In genomic region chr14:84095796-84096195, GRCh38 we compare ENCODE assay signal across 27 cellular contexts.
"Had no signal": no experiment of that assay in that cellular context is flagged by ENCODE, and none has a peak within 500 bp of the region (broad histone marks: within the 10 kb centered on the region; RNA-seq: fewer than 3 reads in every experiment).

No MANE protein-coding gene starts in this region.

- H3K27me3 ChIP-seq: brain microvascular endothelial cell, esophagus muscularis mucosa, foreskin keratinocyte, gastrocnemius medialis had no signal

- H3K4me3 ChIP-seq: coronary artery, esophagus muscularis mucosa, gastrocnemius medialis had no signal

- H3K4me1 ChIP-seq: esophagus muscularis mucosa, foreskin keratinocyte, gastrocnemius medialis had no signal

- H3K9me3 ChIP-seq: esophagus muscularis mucosa, gastrocnemius medialis had no signal

- ATAC-seq: activated CD4-positive, CD25-positive, alpha-beta regulatory T cell treated with anti-CD3 and anti-CD28 coated beads, Interleukin-2, amount 50 U/mL, for 24 hours; activated CD8-positive, alpha-beta T cell treated with anti-CD3 and anti-CD28 coated beads for 36 hours; activated T-cell treated with anti-CD3 and anti-CD28 coated beads, Interleukin-2, amount 50 U/mL, for 4 hours; activated T-helper 17 cell treated with anti-CD3 and anti-CD28 coated beads, Interleukin-2, amount 50 U/mL, for 72 hours; foreskin keratinocyte; gastrocnemius medialis; T-helper 17 cell had no signal

- H3K36me3 ChIP-seq: brain microvascular endothelial cell, esophagus muscularis mucosa, gastrocnemius medialis, WERI-Rb-1 had no signal

- H3K27ac ChIP-seq: brain microvascular endothelial cell, coronary artery, esophagus muscularis mucosa, foreskin keratinocyte, gastrocnemius medialis, WERI-Rb-1 had no signal

- DNase-seq: activated B cell treated with CpG ODN at 0.5 μM for 24 hours; activated CD4-positive, alpha-beta T cell treated with anti-CD3 and anti-CD28 coated beads for 48 hours; activated CD4-positive, alpha-beta T cell treated with anti-CD3 and anti-CD28 coated beads, Interleukin-2, amount 50 U/mL, for 1 hour; activated CD4-positive, alpha-beta T cell treated with anti-CD3 and anti-CD28 coated beads, Interleukin-2, amount 50 U/mL, for 48 hours; activated CD8-positive, alpha-beta memory T cell treated with anti-CD3 and anti-CD28 coated beads for 24 hours; activated CD8-positive, alpha-beta T cell treated with anti-CD3 and anti-CD28 coated beads for 36 hours; activated effector memory CD4-positive, alpha-beta T cell treated with Interleukin-2 at 50 U/mL for 16 hours; activated gamma-delta T cell treated with Interleukin-2 at 50 U/mL for 16 hours; activated naive CD4-positive, alpha-beta T cell treated with anti-CD3 and anti-CD28 coated beads, Interleukin-2, amount 50 U/mL, for 16 hours; activated naive CD4-positive, alpha-beta T cell treated with Interleukin-2 at 50 U/mL for 16 hours; activated T-cell treated with anti-CD3 and anti-CD28 coated beads, Interleukin-2, amount 50 U/mL, for 4 hours; amniotic stem cell; anterior cingulate cortex; brain microvascular endothelial cell; effector CD8-positive, alpha-beta T cell; erythroblast; foreskin keratinocyte; gastrocnemius medialis; glutamatergic neuron; T-helper 1 cell; T-helper 17 cell; T1000; WERI-Rb-1 had no signal
